8 cellular contexts compared by ENCODE assay signal in genomic region chr1:231211005-231211857, GRCh38.
A peak's percentile ranks its signal among the peaks of the same experiment; 100 is the strongest.
DNase-seq lines count a peak whose midpoint lies in the region; ATAC-seq lines count a peak whose summit lies in the region.

No MANE protein-coding gene starts in this region.

- ATAC-seq in GM19023 (IDR thresholded peaks at IDR 0.05; ENCODE audit: unreplicated experiment) (peak; percentile 90), HG03159 (IDR thresholded peaks at IDR 0.05; ENCODE audit: unreplicated experiment) (peak; percentile 86)

- peak; percentile 83 for DNase-seq in Ammon's horn (ENCODE audit: low spot score)
- DNase-seq in NCI-H2196 treated with DMSO at 0.1 percent for 48 hours (lab: John Stamatoyannopoulos, UW; ENCODE audit: unreplicated experiment): peak; percentile 86
- peak; percentile 82 for DNase-seq in activated CD4-positive, CD25-positive, alpha-beta regulatory T cell treated with anti-CD3 and anti-CD28 coated beads, Interleukin-2, amount 50 U/mL, for 16 hours (ENCODE audit: low read depth, low spot score)
- DNase-seq in cerebellar cortex (ENCODE audit: low spot score): peak; percentile 80
- peak; percentile 94 for DNase-seq in left kidney (ENCODE audit: low read depth, low spot score)
- peak; percentile 91 for DNase-seq in stimulated activated CD4-positive, alpha-beta T cell treated with anti-CD3 and anti-CD28 coated beads, Interleukin-1b, Interleukin-23, amount 100 ng/mL, for 48 hours

Comparison
In these comparisons a context has a peak if more than half of its experiments do, and no peak if none do; other contexts are left out.
1. Peak in every context shown above with its lines: DNase-seq and ATAC-seq.